Comparison of ENCODE assay signal across 17 cellular contexts in genomic region chrX:28188526-28188925, GRCh38.
"Had no signal": no experiment of that assay in that cellular context is flagged by ENCODE, and none has a peak within 500 bp of the region (broad histone marks: within the 10 kb centered on the region; RNA-seq: fewer than 3 reads in every experiment).

No MANE protein-coding gene starts in this region.

- H3K27ac Mint-ChIP-seq: activated CD4-positive, alpha-beta T cell treated with anti-CD3 and anti-CD28 coated beads for 36 hours; activated naive CD8-positive, alpha-beta T cell; naive B cell; stimulated activated naive CD8-positive, alpha-beta T cell treated with anti-CD3 and anti-CD28 coated beads, Interleukin-15, Interleukin-2, amounts not matched to agents 100 ng/mL and 50 ng/mL, for 24 hours; WTC11 had no signal

- H3K4me1 Mint-ChIP-seq: activated CD4-positive, alpha-beta T cell treated with anti-CD3 and anti-CD28 coated beads for 36 hours; central memory CD8-positive, alpha-beta T cell; naive B cell; neural crest cell; WTC11 had no signal

- H3K36me3 ChIP-seq: esophagus squamous epithelium, vagina had no signal

- H3K4me3 Mint-ChIP-seq: activated CD4-positive, alpha-beta T cell treated with anti-CD3 and anti-CD28 coated beads for 36 hours; activated naive CD8-positive, alpha-beta T cell; central memory CD8-positive, alpha-beta T cell; naive B cell; neural crest cell; stimulated activated naive CD8-positive, alpha-beta T cell treated with anti-CD3 and anti-CD28 coated beads, Interleukin-15, Interleukin-2, amounts not matched to agents 100 ng/mL and 50 ng/mL, for 24 hours; WTC11 had no signal

- H3K27me3 Mint-ChIP-seq: activated CD4-positive, alpha-beta T cell treated with anti-CD3 and anti-CD28 coated beads for 36 hours; activated naive CD8-positive, alpha-beta T cell; central memory CD8-positive, alpha-beta T cell; naive B cell; stimulated activated naive CD8-positive, alpha-beta T cell treated with anti-CD3 and anti-CD28 coated beads, Interleukin-15, Interleukin-2, amounts not matched to agents 100 ng/mL and 50 ng/mL, for 24 hours had no signal

- FAIRE-seq: islet of Langerhans had no signal

- H3K36me3 Mint-ChIP-seq: activated naive CD8-positive, alpha-beta T cell; naive B cell; WTC11 had no signal

- ATAC-seq: activated CD4-positive, alpha-beta T cell treated with anti-CD3 and anti-CD28 coated beads for 36 hours; body of pancreas; left lobe of liver; WTC11 had no signal

- H3K9me3 Mint-ChIP-seq: central memory CD8-positive, alpha-beta T cell had no signal

- H3K4me3 ChIP-seq: body of pancreas, esophagus squamous epithelium, vagina had no signal

- H3K27me3 ChIP-seq: body of pancreas, esophagus squamous epithelium, vagina had no signal

- DNase-seq: activated CD4-positive, alpha-beta T cell treated with anti-CD3 and anti-CD28 coated beads for 36 hours; activated CD4-positive, alpha-beta T cell treated with anti-CD3 and anti-CD28 coated beads, Interleukin-2, amount 50 U/mL, for 48 hours; activated gamma-delta T cell; amniotic stem cell; body of pancreas; cortex of kidney; esophagus squamous epithelium; naive B cell; retina had no signal

- H3K9me3 ChIP-seq: body of pancreas, esophagus squamous epithelium, vagina had no signal

- H3K27ac ChIP-seq: body of pancreas, esophagus squamous epithelium, vagina had no signal

- H3K4me1 ChIP-seq: body of pancreas, esophagus squamous epithelium, vagina had no signal
